ENCODE assay signal across 1 cellular context in genomic region chr17:1646199-1646875, GRCh38.
TF ChIP-seq lines count a peak whose summit lies in the region.

No MANE protein-coding gene starts in this region.

TF ChIP-seq in IMR-90, 13 proteins besides CTCF, POLR2A, EP300 and RAD21 (continued from another document):
- no peak for TF ChIP-seq CEBPB (IDR thresholded peaks at IDR 0.05; ENCODE audit: low read depth, low read length)
- TF ChIP-seq RFX5 (IDR thresholded peaks at IDR 0.05; ENCODE audit: low read depth, low read length): no peak
- TF ChIP-seq USF2 (IDR thresholded peaks at IDR 0.05; ENCODE audit: low read depth, low read length): no peak
- TF ChIP-seq, protein P1, sequence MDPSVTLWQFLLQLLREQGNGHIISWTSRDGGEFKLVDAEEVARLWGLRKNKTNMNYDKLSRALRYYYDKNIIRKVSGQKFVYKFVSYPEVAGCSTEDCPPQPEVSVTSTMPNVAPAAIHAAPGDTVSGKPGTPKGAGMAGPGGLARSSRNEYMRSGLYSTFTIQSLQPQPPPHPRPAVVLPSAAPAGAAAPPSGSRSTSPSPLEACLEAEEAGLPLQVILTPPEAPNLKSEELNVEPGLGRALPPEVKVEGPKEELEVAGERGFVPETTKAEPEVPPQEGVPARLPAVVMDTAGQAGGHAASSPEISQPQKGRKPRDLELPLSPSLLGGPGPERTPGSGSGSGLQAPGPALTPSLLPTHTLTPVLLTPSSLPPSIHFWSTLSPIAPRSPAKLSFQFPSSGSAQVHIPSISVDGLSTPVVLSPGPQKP (IDR thresholded peaks at IDR 0.05; ENCODE audit: borderline replicate concordance, low read depth, low read length): no peak
- TF ChIP-seq CHD1 (IDR thresholded peaks at IDR 0.05; ENCODE audit: low read depth, low read length): no peak
- no peak for TF ChIP-seq NFE2L2 (IDR thresholded peaks at IDR 0.05; ENCODE audit: low read depth, low read length)
- TF ChIP-seq FOS (IDR thresholded peaks at IDR 0.05; ENCODE audit: low read depth, low read length): no peak
- TF ChIP-seq RCOR1 (IDR thresholded peaks at IDR 0.05; ENCODE audit: insufficient replicate concordance, low read length): no peak
- no peak for TF ChIP-seq MXI1 (IDR thresholded peaks at IDR 0.05; ENCODE audit: borderline replicate concordance, low read depth, low read length)
- TF ChIP-seq SMC3 (IDR thresholded peaks at IDR 0.05; ENCODE audit: low read depth, low read length): no peak
- TF ChIP-seq MAFK (IDR thresholded peaks at IDR 0.05; ENCODE audit: low read depth, low read length): no peak
